8 cellular contexts compared by ENCODE assay signal in genomic region chr7:116499168-116500070, GRCh38. TPM values are rescaled to one million over a fixed set of nuclear protein-coding genes. Genes with fewer than 3 reads are reported as not detected.
DNase-seq lines count a peak whose midpoint lies in the region; ATAC-seq and TF ChIP-seq lines count a peak whose summit lies in the region.

Gene CAV2, plus strand, starts transcription at chr7:116499738. Its CDS starts 44 bp downstream, at chr7:116499782.

- no peaks in the 10 kb centered on the region for H3K79me2 ChIP-seq in hepatocyte

- H3K4me3 Mint-ChIP-seq in Calu3 (ENCODE audit: low read depth, unreplicated experiment): peak within 1 kb of the TSS; percentile 94

- peak; percentile 39 for ATAC-seq in GM21576 (IDR thresholded peaks at IDR 0.05; ENCODE audit: unreplicated experiment)

- intact Hi-C loops in Calu3 (cut with micrococcal nuclease; ENCODE audit: unreplicated experiment): loop anchor here (2.0 to 5.0 kb wide), 3 partner anchors 57 to 227 kb away; no protein-coding TSS in a partner anchor

- peak within 1 kb of the TSS; percentile 82 for H3K27ac Mint-ChIP-seq in Calu3 (ENCODE audit: unreplicated experiment)

- CTCF ChIA-PET in Calu3 (lab: Charles Lee): interaction anchor here (0.6 to 2.6 kb wide), 5 partner anchors 27 to 282 kb away, joined by 3 to 7 read pairs (median 5); no protein-coding TSS in a partner anchor

- H3K36me3 ChIP-seq in hepatocyte (replicated peaks; ENCODE audit: insufficient read depth, low read depth) (no peaks in the 10 kb centered on the region), rectal smooth muscle tissue (ENCODE audit: control insufficient read depth, insufficient read depth, low read length) (no peaks in the 10 kb centered on the region)

- WGBS in hepatocyte (ENCODE audit: low lambda C conversion rate, missing lambda C conversion rate): 6% methylated on average over 32 of the region's 85 CpGs

- no peak for TF ChIP-seq CTCF in Calu3 (IDR thresholded peaks at IDR 0.05; ENCODE audit: unreplicated experiment)
- TF ChIP-seq CTCF in astrocyte of the spinal cord (IDR thresholded peaks at IDR 0.05; ENCODE audit: low read depth, low read length): no peak
- no peak for TF ChIP-seq CTCF in hepatocyte (IDR thresholded peaks at IDR 0.05; ENCODE audit: poor library complexity)

- peaks cover 22% of the 10 kb centered on the region for H3K36me3 Mint-ChIP-seq in Calu3 (ENCODE audit: insufficient read depth, unreplicated experiment)

- BruUV-seq in Calu3 (replicated peaks; lab: Mats Ljungman, UMichigan): no TSS peak

- H3K9me3 ChIP-seq in hepatocyte (ENCODE audit: low read depth): no peaks in the 10 kb centered on the region

- H3K4me3 ChIP-seq in astrocyte of the spinal cord (ENCODE audit: low read depth, low read length): peak within 1 kb of the TSS; percentile 71
- peak within 1 kb of the TSS; percentile 79 for H3K4me3 ChIP-seq in hepatocyte
- H3K4me3 ChIP-seq in rectal smooth muscle tissue (ENCODE audit: low read length): peak within 1 kb of the TSS; percentile 87

- H3K4me1 Mint-ChIP-seq in Calu3 (ENCODE audit: low read depth, unreplicated experiment): peaks cover 30% of the 10 kb centered on the region

- peaks cover 2% of the 10 kb centered on the region for H3K9me3 Mint-ChIP-seq in Calu3 (ENCODE audit: low read depth, unreplicated experiment)

- H3K4me1 ChIP-seq in hepatocyte (ENCODE audit: insufficient read depth) (peaks cover 10% of the 10 kb centered on the region), rectal smooth muscle tissue (ENCODE audit: control insufficient read depth, insufficient read depth, low read length) (peaks cover 18% of the 10 kb centered on the region)

- DNase-seq in Calu3 (peak; percentile 79), NCI-H774 (lab: John Stamatoyannopoulos, UW) (peak; percentile 35), astrocyte of the spinal cord (ENCODE audit: low read depth, low spot score) (peak; percentile 50), hepatocyte (ENCODE audit: low spot score) (peak; percentile 88), NCI-H187 (lab: John Stamatoyannopoulos, UW) (no peak), NCI-H1930 (lab: John Stamatoyannopoulos, UW) (no peak)

- H3K27me3 Mint-ChIP-seq in Calu3 (ENCODE audit: unreplicated experiment): no peaks in the 10 kb centered on the region

- no peaks in the 10 kb centered on the region for H3K9me2 ChIP-seq in hepatocyte (replicated peaks; ENCODE audit: insufficient read depth)

- H3K4me2 ChIP-seq in hepatocyte: peak within 1 kb of the TSS; percentile 94

- no peaks in the 10 kb centered on the region for H4K20me1 ChIP-seq in hepatocyte (ENCODE audit: insufficient read depth, poor library complexity, severe bottlenecking)

- H3K27me3 ChIP-seq in hepatocyte: no peaks in the 10 kb centered on the region
- H3K27me3 ChIP-seq in rectal smooth muscle tissue (ENCODE audit: control insufficient read depth, insufficient read depth, low read length): peaks cover 6% of the 10 kb centered on the region

- H3K9ac ChIP-seq in rectal smooth muscle tissue (ENCODE audit: low read length): peak within 1 kb of the TSS; percentile 80

- peak within 1 kb of the TSS; percentile 99 for H2AFZ ChIP-seq in hepatocyte

- H3K27ac ChIP-seq in hepatocyte (peak within 1 kb of the TSS; percentile 81), rectal smooth muscle tissue (ENCODE audit: low read depth, low read length) (peak within 1 kb of the TSS; percentile 99)

- in situ Hi-C loops in astrocyte of the spinal cord (cut with HindIII; ENCODE audit: low sequenced_read_pairs): no loop called here

RNA-seq across cellular contexts. Expression of gene CAV2, which starts in this region (rescaled TPM):
- total RNA-seq in Calu3 (2022) (74.7 and 76.4 TPM in 2 replicates), hepatocyte (35.5 and 49.2 TPM in 2 replicates)
- 53.0 and 61.5 TPM in 2 replicates for polyA plus RNA-seq in hepatocyte

Comparison
In these comparisons a context has a peak if more than half of its experiments do, and no peak if none do; other contexts are left out.
1. DNase-seq: peak in Calu3 (single experiment), NCI-H774 (single experiment), astrocyte of the spinal cord (single experiment) and hepatocyte (single experiment); none in NCI-H187 (0 of 2) and NCI-H1930 (0 of 2).
2. Peak in every context shown above with its lines, with median percentiles within 50 percentile points of each other: H3K4me3 ChIP-seq.